ENCODE assay signal across 17 cellular contexts in the genomic region with DNA sequence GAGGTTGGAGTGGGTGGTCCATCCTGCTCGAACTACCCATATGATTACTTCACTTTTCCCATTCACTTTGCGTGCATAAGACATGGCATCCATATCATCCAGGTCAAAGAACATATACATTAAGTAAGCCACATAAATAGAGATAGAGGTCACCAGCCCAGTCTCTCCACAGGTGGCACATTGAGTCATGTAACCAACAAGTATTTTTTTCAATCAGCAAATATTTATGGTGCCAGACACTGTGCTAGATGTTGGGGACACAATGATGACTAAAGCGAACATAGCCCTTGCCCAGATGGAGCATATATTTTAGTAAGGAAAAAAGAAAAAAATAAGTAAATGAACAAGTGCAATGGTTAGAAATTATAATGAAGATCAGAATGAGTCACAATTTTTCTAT.
"Had no signal": no experiment of that assay in that cellular context is flagged by ENCODE, and none has a peak within 500 bp of the region (broad histone marks: within the 10 kb centered on the region; RNA-seq: fewer than 3 reads in every experiment).

No MANE protein-coding gene starts in this region.

- H3K36me3 ChIP-seq: esophagus squamous epithelium, left lung, sigmoid colon, uterus had no signal

- H3K27me3 Mint-ChIP-seq: activated CD4-positive, alpha-beta T cell treated with anti-CD3 and anti-CD28 coated beads for 36 hours had no signal

- H3K4me3 Mint-ChIP-seq: activated CD4-positive, alpha-beta T cell treated with anti-CD3 and anti-CD28 coated beads for 36 hours; activated CD8-positive, alpha-beta T cell treated with anti-CD3 and anti-CD28 coated beads, Interleukin-2, amount 10 ng/mL, durations not matched to agents 7 days and 5 days; nephron progenitor cell had no signal

- DNase-seq: activated CD4-positive, alpha-beta T cell treated with anti-CD3 and anti-CD28 coated beads for 36 hours; activated CD8-positive, alpha-beta T cell treated with anti-CD3 and anti-CD28 coated beads, Interleukin-2, amount 10 ng/mL, durations not matched to agents 7 days and 5 days; activated naive CD4-positive, alpha-beta T cell treated with Interleukin-2 at 50 U/mL for 16 hours; amygdala; esophagus squamous epithelium; foreskin keratinocyte; head of caudate nucleus; left lung; mesenchymal stem cell; nephron progenitor cell; psoas muscle; sigmoid colon; stimulated activated CD4-positive, alpha-beta T cell treated with anti-CD3 and anti-CD28 coated beads, Interleukin-2, amount 100 ng/mL, for 24 hours; stimulated activated naive CD4-positive, alpha-beta T cell; T-helper 1 cell; uterus had no signal

- ATAC-seq: activated CD4-positive, alpha-beta T cell treated with anti-CD3 and anti-CD28 coated beads for 36 hours; activated CD8-positive, alpha-beta T cell treated with anti-CD3 and anti-CD28 coated beads, Interleukin-2, amount 10 ng/mL, durations not matched to agents 7 days and 5 days; foreskin keratinocyte; left lung; psoas muscle had no signal

- H3K27ac Mint-ChIP-seq: activated CD4-positive, alpha-beta T cell treated with anti-CD3 and anti-CD28 coated beads for 36 hours; activated CD8-positive, alpha-beta T cell treated with anti-CD3 and anti-CD28 coated beads, Interleukin-2, amount 10 ng/mL, durations not matched to agents 7 days and 5 days; nephron progenitor cell had no signal

- H3K9me3 Mint-ChIP-seq: nephron progenitor cell had no signal

- H3K27me3 ChIP-seq: esophagus squamous epithelium, foreskin keratinocyte, left lung, sigmoid colon, uterus had no signal

- H3K9me3 ChIP-seq: esophagus squamous epithelium, left lung, psoas muscle, sigmoid colon, uterus had no signal

- H3K4me3 ChIP-seq: esophagus squamous epithelium, left lung, psoas muscle, sigmoid colon, uterus had no signal

- H3K27ac ChIP-seq: foreskin keratinocyte, psoas muscle, VCaP had no signal
